Comparison of ENCODE assay signal across 13 cellular contexts in the genomic region with DNA sequence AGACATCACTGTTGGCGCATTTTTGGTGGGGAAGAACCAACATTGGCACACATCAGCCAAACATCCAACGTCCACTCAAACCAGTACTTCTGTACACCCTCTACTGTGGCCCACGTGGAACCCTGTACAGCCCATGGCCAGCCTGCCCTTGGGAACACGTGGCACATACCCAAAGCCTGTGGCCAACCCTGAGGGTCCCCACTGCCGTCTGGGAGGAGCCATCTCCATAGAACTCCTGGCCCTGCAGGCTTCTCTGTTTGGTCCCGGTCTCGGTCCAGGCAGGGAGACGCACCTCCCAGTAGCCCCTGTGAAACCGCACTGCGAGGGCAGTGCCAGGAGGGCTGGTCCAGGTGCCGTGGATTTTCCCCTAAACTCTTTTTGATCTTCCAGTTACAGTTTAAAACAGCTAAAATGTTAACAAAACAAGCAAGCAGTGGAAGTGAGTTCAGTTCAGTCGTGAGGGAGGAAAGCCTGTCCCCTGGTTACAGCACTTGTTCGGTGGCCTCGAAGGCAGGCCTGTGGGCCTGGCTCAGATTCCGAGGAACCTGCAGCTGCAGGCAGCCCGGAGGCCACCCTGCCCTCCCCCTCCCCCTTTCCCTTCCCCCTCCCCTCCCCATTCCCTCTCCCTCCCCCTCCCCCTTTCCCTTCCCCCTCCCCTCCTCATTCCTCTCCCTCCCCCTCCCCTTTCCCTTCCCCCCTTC.
"Had no signal": no experiment of that assay in that cellular context is flagged by ENCODE, and none has a peak within 500 bp of the region (broad histone marks: within the 10 kb centered on the region; RNA-seq: fewer than 3 reads in every experiment).

No MANE protein-coding gene starts in this region.

- H3K27ac Mint-ChIP-seq: activated naive CD4-positive, alpha-beta T cell treated with anti-CD3 and anti-CD28 coated beads for 36 hours had no signal

- H3K4me1 Mint-ChIP-seq: neural crest cell had no signal

- H3K27ac ChIP-seq: heart left ventricle, left ventricle myocardium inferior, SJCRH30, thoracic aorta had no signal

- H3K36me3 ChIP-seq: heart left ventricle, left ventricle myocardium inferior, SJCRH30, thoracic aorta had no signal

- H3K9me3 ChIP-seq: heart left ventricle, left ventricle myocardium inferior, SJCRH30, thoracic aorta had no signal

- ATAC-seq: heart left ventricle had no signal

- H3K9me3 Mint-ChIP-seq: activated naive CD4-positive, alpha-beta T cell treated with anti-CD3 and anti-CD28 coated beads for 36 hours; neural crest cell had no signal

- DNase-seq: activated CD4-positive, alpha-beta T cell treated with anti-CD3 and anti-CD28 coated beads for 1 hour; activated CD4-positive, alpha-beta T cell treated with anti-CD3 and anti-CD28 coated beads, Interleukin-2, amount 50 U/mL, for 48 hours; activated naive CD4-positive, alpha-beta T cell treated with anti-CD3 and anti-CD28 coated beads for 36 hours; foreskin melanocyte; left ventricle myocardium inferior; mesendoderm; right cardiac atrium; SJCRH30; stimulated activated CD4-positive, alpha-beta T cell treated with anti-CD3 and anti-CD28 coated beads, Interleukin-2, amount 100 ng/mL, for 24 hours; stimulated activated naive CD4-positive, alpha-beta T cell had no signal

- H3K4me1 ChIP-seq: heart left ventricle, SJCRH30 had no signal

- H3K27me3 ChIP-seq: heart left ventricle had no signal

- H3K4me3 Mint-ChIP-seq: activated naive CD4-positive, alpha-beta T cell treated with anti-CD3 and anti-CD28 coated beads for 36 hours; neural crest cell had no signal

- H3K4me3 ChIP-seq: heart left ventricle, left ventricle myocardium inferior, SJCRH30, thoracic aorta had no signal
